ENCODE assay signal across 19 cellular contexts in the genomic region with DNA sequence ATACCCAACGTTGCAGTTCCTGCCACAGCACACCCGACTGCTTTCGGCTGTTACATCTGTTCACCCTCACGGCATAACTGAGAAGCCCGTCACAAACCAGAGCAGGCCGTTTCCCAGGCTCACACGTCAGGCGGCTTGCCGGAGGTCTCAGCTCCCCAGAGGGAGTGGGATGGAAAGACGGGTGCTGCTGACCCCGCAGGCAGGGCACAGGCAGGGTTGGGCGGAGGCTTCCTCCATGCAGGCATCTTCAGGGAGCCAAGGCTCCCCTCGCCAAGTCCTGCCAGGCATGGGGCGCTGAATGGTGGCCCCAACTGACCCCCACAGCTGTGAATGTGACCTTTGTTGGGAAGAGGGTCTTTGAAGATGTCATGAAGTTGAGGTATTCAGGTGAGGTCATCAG. TPM values are rescaled to one million over a fixed set of nuclear protein-coding genes. Genes with fewer than 3 reads are reported as not detected.
A peak's percentile ranks its signal among the peaks of the same experiment; 100 is the strongest.
DNase-seq lines count a peak whose midpoint lies in the region; ATAC-seq, FAIRE-seq and TF ChIP-seq lines count a peak whose summit lies in the region.
"Had no signal": no experiment of that assay in that cellular context is flagged by ENCODE, and none has a peak within 500 bp of the region (broad histone marks: within the 10 kb centered on the region; RNA-seq: fewer than 3 reads in every experiment).

No MANE protein-coding gene starts in this region.

- H2BK20ac ChIP-seq in H1 (ENCODE audit: low read length) = no peak overlapping the region

- POLR2A ChIA-PET in H1 (lab: Charles Lee; ENCODE audit: partially characterized antibody) = no interaction called here

- intact Hi-C loops in left ventricle myocardium superior (cut with micrococcal nuclease) (no loop called here), cardiac septum (cut with DNase I) (no loop called here)

- FAIRE-seq in H1 (lab: Jason Lieb, UNC) (no peak), GM12892 (lab: Jason Lieb, UNC) (no peak)
- FAIRE-seq: A204.1, GM12891, H54, HTR-8/SVneo had no signal

- H4K91ac ChIP-seq in H1 (replicated peaks; ENCODE audit: insufficient read length, low read length) = no peak overlapping the region

- H3K4me3 ChIP-seq in H1 (ENCODE audit: extremely low read depth in 1 of 4, insufficient read depth in 2 of 4, low read depth in 3 of 4, low read length in 4 of 4) = no peak overlapping the region
- no peak overlapping the region for H3K4me3 ChIP-seq in osteoblast (ENCODE audit: insufficient read depth, low read length)
- H3K4me3 ChIP-seq: PC-9 had no signal

- H3K27ac ChIP-seq in H1 (ENCODE audit: low read depth, low read length) = no peak overlapping the region
- H3K27ac ChIP-seq in osteoblast (ENCODE audit: low read depth, low read length) = no peak overlapping the region
- H3K27ac ChIP-seq: C4-2B, PC-9 had no signal

- no peak overlapping the region for H3K4ac ChIP-seq in H1 (replicated peaks; ENCODE audit: insufficient read length, low read depth, low read length)

- CTCF ChIA-PET in H1 (lab: Charles Lee; ENCODE audit: partially characterized antibody) = no interaction called here

- H2AFZ ChIP-seq in H1 (ENCODE audit: low read length) = no peak overlapping the region
- H2AFZ ChIP-seq in osteoblast (ENCODE audit: low read length) = no peak overlapping the region
- H2AFZ ChIP-seq: PC-9 had no signal

- no peak overlapping the region for H2AK5ac ChIP-seq in H1 (ENCODE audit: low read depth, low read length)

- peak; percentile 20 for DNase-seq in left ventricle myocardium superior
- no peak for DNase-seq in cardiac septum (ENCODE audit: low spot score)
- no peak for DNase-seq in H1 (ENCODE audit: low read depth in 1 of 2, low spot score in 2 of 2)
- DNase-seq in osteoblast (ENCODE audit: insufficient read length, low spot score, missing footprints) = peak; percentile 65
- DNase-seq in NCI-H510A treated with DMSO at 0.1 percent for 48 hours (lab: John Stamatoyannopoulos, UW) = no peak
- DNase-seq in GM12892 (ENCODE audit: insufficient read length) = no peak
- DNase-seq: DMS 273 treated with DMSO at 0.1 percent for 48 hours, GF-D8, NCI-H1105, NCI-H187, NCI-H446, PC-9 had no signal

- TF ChIP-seq CTCF in H1 (IDR thresholded peaks at IDR 0.05; ENCODE audit: control extremely low read depth in 1 of 3, insufficient read depth in 1 of 3, low read depth in 1 of 3, low read length in 3 of 3) (no peak), osteoblast (IDR thresholded peaks at IDR 0.05; ENCODE audit: extremely low read depth, low read depth, low read length) (no peak)

- whole genome bisulfite sequencing in H1 (ENCODE audit: extremely low coverage in 1 of 2, insufficient coverage in 1 of 2, insufficient read length in 1 of 2, insufficient replicate concordance in 2 of 2, low coverage in 1 of 2, low lambda C conversion rate in 2 of 2, missing lambda C conversion rate in 1 of 2), 2 experiments = 92% methylated on average over 9 of the region's 14 CpGs; no CpG with 5 or more reads in 1 of the 2 experiments

- no peaks in the 10 kb centered on the region; the same call in 1 of the 2 replicates for H3K79me1 ChIP-seq in H1 (ENCODE audit: low read depth, low read length)

- H3K79me2 ChIP-seq in H1 (ENCODE audit: control insufficient read depth in 1 of 2, insufficient read depth in 2 of 2, low read length in 2 of 2) (no peaks in the 10 kb centered on the region), osteoblast (ENCODE audit: insufficient read depth, low read length) (no peaks in the 10 kb centered on the region)

- H2BK15ac ChIP-seq in H1 (ENCODE audit: low read length) = no peak overlapping the region

- H3K9ac ChIP-seq in H1 (replicated peaks in 1 of 4; ENCODE audit: extremely low read depth in 1 of 4, low read depth in 3 of 4, low read length in 3 of 4) = no peak overlapping the region

- H3K4me2 ChIP-seq in H1 (ENCODE audit: insufficient read depth in 1 of 2, low read depth in 2 of 2, low read length in 2 of 2) (no peak overlapping the region), osteoblast (ENCODE audit: insufficient read depth, low read length) (no peak overlapping the region)
- H3K4me2 ChIP-seq: PC-9 had no signal

- H2BK5ac ChIP-seq in H1 (ENCODE audit: low read depth, low read length) = 0 out of 2 replicates have a peak overlapping the region, but pooled peaks have one; percentile 24

- H4K8ac ChIP-seq in H1 (ENCODE audit: extremely low read depth, insufficient read depth, low read length) = no peak overlapping the region

- H3K23me2 ChIP-seq in H1 (ENCODE audit: low read depth, low read length) = no peaks in the 10 kb centered on the region

- TF ChIP-seq POLR2A in H1 (IDR thresholded peaks at IDR 0.05; ENCODE audit: control extremely low read depth in 1 of 2, low read depth in 2 of 2, low read length in 2 of 2) (no peak), GM12892 (IDR thresholded peaks at IDR 0.05; ENCODE audit: low read depth, low read length) (no peak)

- no peak overlapping the region for H3K14ac ChIP-seq in H1 (ENCODE audit: insufficient read length)

- no peak for TF ChIP-seq EP300 in H1 (IDR thresholded peaks at IDR 0.05; ENCODE audit: borderline replicate concordance in 1 of 2, low read depth in 2 of 2, low read length in 2 of 2)

- no peak overlapping the region for H3K18ac ChIP-seq in H1 (ENCODE audit: extremely low read depth, low read length)

- H3K36me3 ChIP-seq in H1 (ENCODE audit: control insufficient read depth in 2 of 4, insufficient read depth in 4 of 4, low read length in 3 of 4) (no peaks in the 10 kb centered on the region), osteoblast (ENCODE audit: insufficient read depth, low read length) (peaks cover 9% of the 10 kb centered on the region)

- ATAC-seq in left ventricle myocardium superior (no peak), GM18870 (IDR thresholded peaks at IDR 0.05; ENCODE audit: unreplicated experiment) (no peak), HG02973 (IDR thresholded peaks at IDR 0.05; ENCODE audit: unreplicated experiment) (no peak)

- H3K4me1 ChIP-seq in H1 (replicated peaks in 1 of 4; ENCODE audit: control insufficient read depth in 3 of 4, insufficient read depth in 4 of 4, low read length in 3 of 4) (peaks cover 0 to 3% (median 0%) of the 10 kb centered on the region in 4 experiments; a peak in 2 of 7 replicates), osteoblast (ENCODE audit: insufficient read depth, low read length) (peaks cover 3% of the 10 kb centered on the region)

- H3K9me3 ChIP-seq in H1 (ENCODE audit: insufficient read depth in 2 of 2, low read depth in 1 of 2, low read length in 1 of 2) (no peaks in the 10 kb centered on the region), osteoblast (ENCODE audit: low read depth, low read length) (no peaks in the 10 kb centered on the region)

- no peak for TF ChIP-seq RAD21 in H1 (IDR thresholded peaks at IDR 0.05 in 1 of 2, conservative IDR thresholded peaks at IDR 0.05 in 1 of 2; ENCODE audit: low read depth in 2 of 2, low read length in 2 of 2)

- H3K27me3 ChIP-seq in H1 (replicated peaks in 1 of 4; ENCODE audit: control insufficient read depth in 3 of 4, extremely low read depth in 1 of 4, insufficient read depth in 3 of 4, low read length in 3 of 4) (no peaks in the 10 kb centered on the region), osteoblast (ENCODE audit: insufficient read depth, low read length) (no peaks in the 10 kb centered on the region)

- H4K20me1 ChIP-seq in H1 (replicated peaks in 1 of 2; ENCODE audit: control insufficient read depth in 1 of 2, insufficient read depth in 2 of 2, low read length in 2 of 2) = peaks cover 0 to 2% of the 10 kb centered on the region in 2 experiments
- peaks cover 21% of the 10 kb centered on the region for H4K20me1 ChIP-seq in osteoblast (ENCODE audit: insufficient read depth, low read length)

- H4K5ac ChIP-seq in H1 (ENCODE audit: insufficient read length, low read depth, low read length) = no peak overlapping the region

- no peak overlapping the region for H3K23ac ChIP-seq in H1 (ENCODE audit: insufficient read length)

- H3K56ac ChIP-seq in H1 (replicated peaks; ENCODE audit: insufficient read length, low read depth, low read length) = no peak overlapping the region

- H2BK12ac ChIP-seq in H1 (ENCODE audit: low read depth, low read length) = no peak overlapping the region

- H2BK120ac ChIP-seq in H1 (replicated peaks; ENCODE audit: low read depth, low read length) = no peak overlapping the region

TF ChIP-seq in H1, 55 proteins besides CTCF, POLR2A, EP300 and RAD21 (continues in another document):
- TF ChIP-seq GTF2F1 (IDR thresholded peaks at IDR 0.05; ENCODE audit: borderline replicate concordance, low read depth, low read length) (no peak), EGR1 (IDR thresholded peaks at IDR 0.05; ENCODE audit: borderline replicate concordance, low read depth, low read length) (no peak), ASH2L (IDR thresholded peaks at IDR 0.05; ENCODE audit: low read length) (no peak), RFX5 (IDR thresholded peaks at IDR 0.05; ENCODE audit: borderline replicate concordance, low read depth, low read length) (no peak), NANOG (IDR thresholded peaks at IDR 0.05; ENCODE audit: insufficient read depth, low read depth, low read length, poor library complexity, severe bottlenecking) (no peak), HDAC6 (IDR thresholded peaks at IDR 0.05; ENCODE audit: low read depth, low read length) (no peak)

RNA-seq across cellular contexts. Expression of a gene that starts 57.5 kb away (rescaled TPM):
- total RNA-seq in left ventricle myocardium superior (25.8 TPM), cardiac septum (29.3 TPM), osteoblast (24.2 and 29.2 TPM in 2 replicates)
- total RNA-seq in H1 (2021; fragmentation: NEBNext Ultra II Directional; extraction: Animal tissue kit (Norgen Biotek cat#: 25700)) = 9.9 and 10.2 TPM in 2 replicates
- polyA plus RNA-seq in H1 (2011; rRNA removed) = 2.5 and 4.3 TPM in 2 replicates
- polyA plus RNA-seq in H1 (2011; cell fraction: cytosol; rRNA removed) = 3.5 TPM
- polyA plus RNA-seq in H1 (2011; cell fraction: nucleus; rRNA removed) = 4.9 TPM
- polyA plus RNA-seq in H1 (2012, experiment 1 of 2) = 5.7 to 10.4 TPM (median 7.9 TPM) in 4 replicates
- 8.1 TPM for polyA plus RNA-seq in H1 (2012, experiment 2 of 2)
- 6.0 TPM for polyA plus RNA-seq in H1 (2013, experiment 1 of 2)
- 5.7 TPM for polyA plus RNA-seq in H1 (2013, experiment 2 of 2)
- polyA minus RNA-seq in H1 (2011; rRNA and poly(A)+ RNA removed) = 5.4 and 9.0 TPM in 2 replicates
- 2.1 TPM for polyA minus RNA-seq in H1 (2011; cell fraction: cytosol; rRNA and poly(A)+ RNA removed)
- polyA minus RNA-seq in H1 (2011; cell fraction: nucleus; rRNA and poly(A)+ RNA removed) = 5.4 TPM
- polyA plus RNA-seq in GM12892 (2012; ENCODE audit: missing spikeins) = 11.6 TPM

RNA-seq across cellular contexts. Expression of a gene that starts 57.6 kb away (rescaled TPM):
- total RNA-seq in left ventricle myocardium superior (8.4 TPM), cardiac septum (9.0 TPM), osteoblast (19.7 and 21.7 TPM in 2 replicates)
- 20.1 and 23.9 TPM in 2 replicates for total RNA-seq in H1 (2021; fragmentation: NEBNext Ultra II Directional; extraction: Animal tissue kit (Norgen Biotek cat#: 25700))
- polyA plus RNA-seq in H1 (2011; rRNA removed) = 8.6 and 11.6 TPM in 2 replicates
- polyA plus RNA-seq in H1 (2011; cell fraction: cytosol; rRNA removed) = 10.6 TPM
- polyA plus RNA-seq in H1 (2011; cell fraction: nucleus; rRNA removed) = 37.2 TPM
- polyA plus RNA-seq in H1 (2012, experiment 1 of 2) = 9.3 to 14.4 TPM (median 11.8 TPM) in 4 replicates
- 5.4 TPM for polyA plus RNA-seq in H1 (2012, experiment 2 of 2)
- 7.4 TPM for polyA plus RNA-seq in H1 (2013, experiment 1 of 2)
- polyA plus RNA-seq in H1 (2013, experiment 2 of 2) = 7.0 TPM
- 14.1 and 18.0 TPM in 2 replicates for polyA minus RNA-seq in H1 (2011; rRNA and poly(A)+ RNA removed)
- polyA minus RNA-seq in H1 (2011; cell fraction: cytosol; rRNA and poly(A)+ RNA removed) = 19.2 TPM
- 52.7 TPM for polyA minus RNA-seq in H1 (2011; cell fraction: nucleus; rRNA and poly(A)+ RNA removed)
- 7.0 TPM for polyA plus RNA-seq in GM12892 (2012; ENCODE audit: missing spikeins)

Comparison
In these comparisons a context has a peak if more than half of its experiments do, and no peak if none do; other contexts are left out.
1. DNase-seq: peak in left ventricle myocardium superior (single experiment) and osteoblast (single experiment); none in cardiac septum (single experiment), H1 (0 of 2), NCI-H510A treated with DMSO at 0.1 percent for 48 hours (single experiment) and GM12892 (single experiment).